8 cellular contexts compared by ENCODE assay signal in genomic region chr10:13347235-13348156, GRCh38. TPM values are rescaled to one million over a fixed set of nuclear protein-coding genes. Genes with fewer than 3 reads are reported as not detected.
A peak's percentile ranks its signal among the peaks of the same experiment; 100 is the strongest.
DNase-seq lines count a peak whose midpoint lies in the region; ATAC-seq and TF ChIP-seq lines count a peak whose summit lies in the region.

No MANE protein-coding gene starts in this region.

- H3K4me1 Mint-ChIP-seq in CD8-positive, alpha-beta T cell (ENCODE audit: low read depth): peaks cover 57% of the 10 kb centered on the region
- peaks cover 26% of the 10 kb centered on the region for H3K4me1 Mint-ChIP-seq in activated T-helper 17 cell treated with anti-CD3 and anti-CD28 coated beads, Interleukin-2, amount 50 U/mL, for 72 hours
- H3K4me1 Mint-ChIP-seq in natural killer cell: peaks cover 19 to 25% of the 10 kb centered on the region in 2 donors

- H3K4me1 ChIP-seq in CD8-positive, alpha-beta T cell (ENCODE audit: insufficient read depth, low read length): peaks cover 46% of the 10 kb centered on the region
- peaks cover 0 to 20% (median 3%) of the 10 kb centered on the region in 4 donors for H3K4me1 ChIP-seq in Peyer's patch

- TF ChIP-seq POLR2A in Peyer's patch (IDR thresholded peaks at IDR 0.05): peak in 1 of 2 donors; percentile 27

- H3K27me3 Mint-ChIP-seq in CD8-positive, alpha-beta T cell (ENCODE audit: low read depth): no peaks in the 10 kb centered on the region
- H3K27me3 Mint-ChIP-seq in activated T-helper 17 cell treated with anti-CD3 and anti-CD28 coated beads, Interleukin-2, amount 50 U/mL, for 72 hours: no peaks in the 10 kb centered on the region
- H3K27me3 Mint-ChIP-seq in natural killer cell (ENCODE audit: low read depth in 2 of 2): peaks cover 9 to 14% of the 10 kb centered on the region in 2 donors

- POLR2A ChIA-PET in CD8-positive, alpha-beta T cell (lab: Charles Lee): interaction anchor here (1.4 kb wide), 1 partner anchor 234 kb away, joined by 4 read pairs; no protein-coding TSS in a partner anchor

- H3K27me3 ChIP-seq in CD8-positive, alpha-beta T cell (ENCODE audit: insufficient read depth, low read length): no peaks in the 10 kb centered on the region
- H3K27me3 ChIP-seq in HL-60 (ENCODE audit: insufficient read depth, poor library complexity, severe bottlenecking) (no peaks in the 10 kb centered on the region), Peyer's patch (no peaks in the 10 kb centered on the region)

- no peaks in the 10 kb centered on the region for H3K36me3 ChIP-seq in CD8-positive, alpha-beta T cell (ENCODE audit: insufficient read depth, low read length)
- no peaks in the 10 kb centered on the region for H3K36me3 ChIP-seq in Peyer's patch

- CTCF ChIA-PET in CD8-positive, alpha-beta T cell (lab: Charles Lee): no interaction called here

- no peak for TF ChIP-seq CTCF in CD8-positive, alpha-beta T cell (IDR thresholded peaks at IDR 0.05)
- TF ChIP-seq CTCF in HL-60 (IDR thresholded peaks at IDR 0.05; ENCODE audit: insufficient read depth, low read length) (no peak), Peyer's patch (IDR thresholded peaks at IDR 0.05) (peak in 1 of 6 experiments; percentile 6), fibroblast of mammary gland (conservative IDR thresholded peaks at IDR 0.05; ENCODE audit: control insufficient read depth, insufficient read depth, low read depth, low read length) (no peak), natural killer cell (IDR thresholded peaks at IDR 0.05) (no peak)

- no peaks in the 10 kb centered on the region for H3K9me3 Mint-ChIP-seq in CD8-positive, alpha-beta T cell
- H3K9me3 Mint-ChIP-seq in activated T-helper 17 cell treated with anti-CD3 and anti-CD28 coated beads, Interleukin-2, amount 50 U/mL, for 72 hours: no peaks in the 10 kb centered on the region
- no peaks in the 10 kb centered on the region for H3K9me3 Mint-ChIP-seq in natural killer cell

- peak overlapping the region; percentile 61 for H3K4me3 ChIP-seq in CD8-positive, alpha-beta T cell (ENCODE audit: low read depth, low read length)
- H3K4me3 ChIP-seq in HL-60 (replicated peaks; ENCODE audit: insufficient read depth, low read length): peak overlapping the region; percentile 47
- H3K4me3 ChIP-seq in Peyer's patch: peak overlapping the region; percentile 50 to 96 (median 89)
- peak overlapping the region; percentile 62 for H3K4me3 ChIP-seq in fibroblast of mammary gland (ENCODE audit: control insufficient read depth, low read depth, low read length)

- H3K27ac Mint-ChIP-seq in CD8-positive, alpha-beta T cell: peak overlapping the region; percentile 88
- H3K27ac Mint-ChIP-seq in activated T-helper 17 cell treated with anti-CD3 and anti-CD28 coated beads, Interleukin-2, amount 50 U/mL, for 72 hours: peak overlapping the region; percentile 86
- peak overlapping the region; percentile 48 to 67 for H3K27ac Mint-ChIP-seq in natural killer cell

- ATAC-seq in CD8-positive, alpha-beta T cell: peak; percentile 58
- ATAC-seq in GM19455 (IDR thresholded peaks at IDR 0.05; ENCODE audit: unreplicated experiment): peak; percentile 50
- ATAC-seq in activated T-helper 17 cell treated with anti-CD3 and anti-CD28 coated beads, Interleukin-2, amount 50 U/mL, for 72 hours (replicated peaks): peak; percentile 74
- ATAC-seq in natural killer cell: peak; percentile 66 to 85 (median 75)

- H3K36me3 Mint-ChIP-seq in CD8-positive, alpha-beta T cell: peaks cover 18% of the 10 kb centered on the region
- peaks cover 19% of the 10 kb centered on the region for H3K36me3 Mint-ChIP-seq in activated T-helper 17 cell treated with anti-CD3 and anti-CD28 coated beads, Interleukin-2, amount 50 U/mL, for 72 hours (ENCODE audit: low read depth)
- no peaks in the 10 kb centered on the region for H3K36me3 Mint-ChIP-seq in natural killer cell

- intact Hi-C loops in CD8-positive, alpha-beta T cell (cut with DNase I, micrococcal nuclease): loop anchor here (1.0 to 10.0 kb wide), 12 partner anchors 25 to 1755 kb away; partner anchors contain the start of genes DHTKD1 (in 2 of the 2), CAMK1D (in 1 of the 2), CDC123 (in 1 of the 2) and CDNF (in 1 of the 2)
- intact Hi-C loops in natural killer cell (cut with micrococcal nuclease): loop anchor here (5.0 kb wide), 1 partner anchor 45 kb away; the partner anchor contains the start of gene PHYH

- DNase-seq in CD8-positive, alpha-beta T cell: peak; percentile 47 to 87 (median 75)
- peak in 1 of 2 experiments; percentile 43 for DNase-seq in HL-60 (ENCODE audit: low read depth in 1 of 2, low spot score in 1 of 2)
- DNase-seq in Peyer's patch: peak; percentile 79 to 91 (median 89)
- DNase-seq in fibroblast of mammary gland (ENCODE audit: low read depth): peak; percentile 61
- DNase-seq in natural killer cell: peak; percentile 74
- DNase-seq in stimulated activated naive CD4-positive, alpha-beta T cell (lab: John Stamatoyannopoulos, UW): peak; percentile 60 to 88 (median 80)

- H3K9me3 ChIP-seq in CD8-positive, alpha-beta T cell (ENCODE audit: low read length): no peaks in the 10 kb centered on the region
- no peaks in the 10 kb centered on the region for H3K9me3 ChIP-seq in Peyer's patch

- peak overlapping the region; percentile 70 for H3K27ac ChIP-seq in CD8-positive, alpha-beta T cell (ENCODE audit: low read depth, low read length)
- H3K27ac ChIP-seq in HL-60 (replicated peaks) (peak overlapping the region; percentile 57), Peyer's patch (peak overlapping the region; percentile 94 to 98 (median 97))

- H3K4me3 Mint-ChIP-seq in CD8-positive, alpha-beta T cell: peak overlapping the region; percentile 81
- peak overlapping the region; percentile 86 for H3K4me3 Mint-ChIP-seq in activated T-helper 17 cell treated with anti-CD3 and anti-CD28 coated beads, Interleukin-2, amount 50 U/mL, for 72 hours
- peak overlapping the region; percentile 83 for H3K4me3 Mint-ChIP-seq in natural killer cell

RNA-seq across cellular contexts. Expression of gene SEPHS1, which starts 0.6 kb away (rescaled TPM):
- 10 to 100 TPM; 16.9 to 19.2 TPM for total RNA-seq in CD8-positive, alpha-beta T cell
- total RNA-seq in Peyer's patch (10 to 100 TPM; 24.3 to 34.9 (median 32.0) TPM), natural killer cell (10 to 100 TPM; 20.4 to 28.2 (median 23.4) TPM)
- total RNA-seq in activated T-helper 17 cell treated with anti-CD3 and anti-CD28 coated beads, Interleukin-2, amount 50 U/mL, for 72 hours: 10 to 100 TPM; 40.4 to 73.7 TPM

RNA-seq across cellular contexts. Expression of gene PHYH, which starts 47.6 kb away (rescaled TPM):
- total RNA-seq in CD8-positive, alpha-beta T cell: 10 to 100 TPM; 12.6 TPM
- total RNA-seq in Peyer's patch (10 to 100 TPM; 24.8 to 47.5 (median 37.7) TPM), natural killer cell (1 to 10 TPM; 6.9 to 7.3 (median 7.2) TPM)
- 1 to 10 TPM; 8.2 to 9.2 TPM for total RNA-seq in activated T-helper 17 cell treated with anti-CD3 and anti-CD28 coated beads, Interleukin-2, amount 50 U/mL, for 72 hours
